Comparison of ENCODE assay signal across 8 cellular contexts in the genomic region with DNA sequence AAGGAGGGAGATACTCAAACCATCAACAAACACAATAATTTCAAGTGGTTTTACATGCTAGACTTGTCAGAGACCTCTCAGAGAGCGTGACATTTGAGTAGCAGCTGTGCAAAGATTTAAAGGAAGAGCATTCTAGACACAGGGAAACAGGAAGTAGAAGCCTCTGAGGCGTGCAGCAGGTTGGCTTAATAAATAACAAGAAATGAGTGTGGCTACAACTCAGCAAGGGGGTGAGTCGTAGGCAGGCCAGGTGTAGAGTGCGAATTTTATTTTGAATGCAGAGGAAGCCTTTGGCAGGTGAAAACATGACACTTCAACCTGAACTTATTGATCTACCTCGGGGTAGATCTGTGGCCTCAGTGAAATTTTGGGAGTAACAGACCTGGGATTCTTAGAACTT.
A peak's percentile ranks its signal among the peaks of the same experiment; 100 is the strongest.
DNase-seq lines count a peak whose midpoint lies in the region; ATAC-seq and TF ChIP-seq lines count a peak whose summit lies in the region.

No MANE protein-coding gene starts in this region.

- TF ChIP-seq CTCF in left ventricle myocardium inferior (IDR thresholded peaks at IDR 0.05; ENCODE audit: borderline replicate concordance): no peak

- peaks cover 71% of the 10 kb centered on the region for H3K4me1 ChIP-seq in left ventricle myocardium inferior
- H3K4me1 ChIP-seq in naive thymus-derived CD4-positive, alpha-beta T cell (ENCODE audit: control insufficient read depth in 2 of 2, insufficient read depth in 2 of 2, low read length in 2 of 2): peaks cover 0 to 3% of the 10 kb centered on the region in 2 donors

- no peaks in the 10 kb centered on the region for H3K9me3 ChIP-seq in left ventricle myocardium inferior (replicated peaks)
- H3K9me3 ChIP-seq in naive thymus-derived CD4-positive, alpha-beta T cell (ENCODE audit: control insufficient read depth in 2 of 3, low read length in 3 of 3): no peaks in the 10 kb centered on the region

- no peaks in the 10 kb centered on the region for H3K36me3 ChIP-seq in left ventricle myocardium inferior
- H3K36me3 ChIP-seq in naive thymus-derived CD4-positive, alpha-beta T cell (ENCODE audit: control insufficient read depth in 2 of 3, insufficient read depth in 3 of 3, low read length in 3 of 3): no peaks in the 10 kb centered on the region

- CTCF ChIA-PET in naive thymus-derived CD4-positive, alpha-beta T cell (lab: Charles Lee): no interaction called here

- H3K27me3 ChIP-seq in left ventricle myocardium inferior (ENCODE audit: low read depth): no peaks in the 10 kb centered on the region
- H3K27me3 ChIP-seq in naive thymus-derived CD4-positive, alpha-beta T cell (ENCODE audit: control insufficient read depth in 2 of 2, insufficient read depth in 2 of 2, low read length in 2 of 2): no peaks in the 10 kb centered on the region

- POLR2A ChIA-PET in naive thymus-derived CD4-positive, alpha-beta T cell (lab: Charles Lee): no interaction called here

- no peak for DNase-seq in left ventricle myocardium inferior
- DNase-seq in left cardiac atrium: no peak
- DNase-seq in NCI-H748 treated with DMSO at 0.1 percent for 48 hours (lab: John Stamatoyannopoulos, UW): peak; percentile 6
- DNase-seq in naive thymus-derived CD4-positive, alpha-beta T cell: peak in 4 of 9 donors; percentile 4 to 20 (median 13)
- DNase-seq in stimulated activated CD8-positive, alpha-beta memory T cell treated with anti-CD3 and anti-CD28 coated beads, Interleukin-4, amount 100 ng/mL, for 48 hours: no peak
- DNase-seq in cortex of kidney (lab: John Stamatoyannopoulos, UW): no peak

- H3K27me3 Mint-ChIP-seq in naive thymus-derived CD4-positive, alpha-beta T cell: peaks cover 2 to 32% (median 6%) of the 10 kb centered on the region in 5 donors
- H3K27me3 Mint-ChIP-seq in activated T-helper 17 cell treated with anti-CD3 and anti-CD28 coated beads, Interleukin-2, amount 50 U/mL, for 72 hours: peaks cover 12% of the 10 kb centered on the region

- H3K36me3 Mint-ChIP-seq in naive thymus-derived CD4-positive, alpha-beta T cell: no peaks in the 10 kb centered on the region
- no peaks in the 10 kb centered on the region for H3K36me3 Mint-ChIP-seq in activated T-helper 17 cell treated with anti-CD3 and anti-CD28 coated beads, Interleukin-2, amount 50 U/mL, for 72 hours (ENCODE audit: low read depth)

- ATAC-seq in left cardiac atrium: no peak
- ATAC-seq in HG02938 (IDR thresholded peaks at IDR 0.05; ENCODE audit: unreplicated experiment): peak; percentile 94
- ATAC-seq in naive thymus-derived CD4-positive, alpha-beta T cell: peak; percentile 29
- no peak for ATAC-seq in activated T-helper 17 cell treated with anti-CD3 and anti-CD28 coated beads, Interleukin-2, amount 50 U/mL, for 72 hours (replicated peaks)

- no peak overlapping the region for H3K4me3 ChIP-seq in left ventricle myocardium inferior
- no peak overlapping the region for H3K4me3 ChIP-seq in naive thymus-derived CD4-positive, alpha-beta T cell (ENCODE audit: low read length)

- peak overlapping the region in 5 of 10 donors; percentile 10 to 58 (median 39) for H3K4me3 Mint-ChIP-seq in naive thymus-derived CD4-positive, alpha-beta T cell
- H3K4me3 Mint-ChIP-seq in activated T-helper 17 cell treated with anti-CD3 and anti-CD28 coated beads, Interleukin-2, amount 50 U/mL, for 72 hours: no peak overlapping the region

- H3K27ac ChIP-seq in left ventricle myocardium inferior (replicated peaks): peak overlapping the region; percentile 92
- no peak overlapping the region for H3K27ac ChIP-seq in naive thymus-derived CD4-positive, alpha-beta T cell (ENCODE audit: low read depth, low read length)

- H3K27ac Mint-ChIP-seq in naive thymus-derived CD4-positive, alpha-beta T cell: peak overlapping the region; percentile 0 to 83 (median 34)
- H3K27ac Mint-ChIP-seq in activated T-helper 17 cell treated with anti-CD3 and anti-CD28 coated beads, Interleukin-2, amount 50 U/mL, for 72 hours: no peak overlapping the region

- peaks cover 16 to 30% (median 20%) of the 10 kb centered on the region in 7 donors for H3K4me1 Mint-ChIP-seq in naive thymus-derived CD4-positive, alpha-beta T cell
- H3K4me1 Mint-ChIP-seq in activated T-helper 17 cell treated with anti-CD3 and anti-CD28 coated beads, Interleukin-2, amount 50 U/mL, for 72 hours: no peaks in the 10 kb centered on the region

- peaks cover 0 to 4% (median 0%) of the 10 kb centered on the region in 11 donors for H3K9me3 Mint-ChIP-seq in naive thymus-derived CD4-positive, alpha-beta T cell
- H3K9me3 Mint-ChIP-seq in activated T-helper 17 cell treated with anti-CD3 and anti-CD28 coated beads, Interleukin-2, amount 50 U/mL, for 72 hours: no peaks in the 10 kb centered on the region

- intact Hi-C loops in left ventricle myocardium inferior (cut with micrococcal nuclease): no loop called here
- intact Hi-C loops in left cardiac atrium (cut with DNase I): no loop called here
- intact Hi-C loops in naive thymus-derived CD4-positive, alpha-beta T cell (cut with micrococcal nuclease): no loop called here

Comparison
In these comparisons a context has a peak if more than half of its experiments do, and no peak if none do; other contexts are left out.
1. ATAC-seq: peak in HG02938 (single experiment) and naive thymus-derived CD4-positive, alpha-beta T cell (single experiment); none in left cardiac atrium (0 of 2) and activated T-helper 17 cell treated with anti-CD3 and anti-CD28 coated beads, Interleukin-2, amount 50 U/mL, for 72 hours (single experiment).